In the genomic region with DNA sequence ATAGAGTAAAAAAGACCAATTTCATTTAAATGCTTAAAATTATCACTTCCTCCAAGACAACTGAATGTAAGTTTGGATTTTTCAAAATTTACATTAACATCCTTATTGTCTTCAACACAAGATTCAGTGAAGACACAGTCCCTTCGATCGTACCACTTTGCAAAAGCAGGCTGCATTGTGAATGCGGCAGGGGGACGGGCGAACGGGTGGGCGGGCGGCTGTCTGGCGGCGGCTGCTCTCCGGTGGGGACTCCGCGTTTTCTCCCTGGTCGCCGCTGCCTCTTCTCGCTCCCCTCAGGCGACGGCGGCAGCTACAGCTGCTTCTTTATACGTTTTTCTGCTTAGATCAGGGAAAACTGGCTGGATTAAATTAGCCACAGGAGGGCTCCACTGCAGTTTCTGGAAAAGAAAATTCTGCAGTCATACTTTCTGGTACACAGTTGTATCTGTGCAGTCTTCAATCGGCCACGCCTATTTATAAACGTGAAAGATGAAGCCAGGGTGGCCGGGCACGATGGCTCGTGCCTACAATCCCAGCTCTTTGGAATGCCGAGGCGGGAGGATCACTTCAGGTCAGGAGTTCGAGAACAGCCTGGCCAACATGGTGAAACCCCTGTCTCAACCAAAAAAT, we compare ENCODE assay signal across 8 cellular contexts. TPM values are rescaled to one million over a fixed set of nuclear protein-coding genes. Genes with fewer than 3 reads are reported as not detected.
DNase-seq lines count a peak whose midpoint lies in the region; ATAC-seq, FAIRE-seq and TF ChIP-seq lines count a peak whose summit lies in the region.

No MANE protein-coding gene starts in this region.

- H3K27me3 ChIP-seq in DND-41 (ENCODE audit: insufficient read depth, low read length, poor library complexity) (no peaks in the 10 kb centered on the region), SJSA1 (replicated peaks) (peaks cover 27% of the 10 kb centered on the region), bronchial epithelial cell (ENCODE audit: control insufficient read depth, insufficient read depth, low read length) (no peaks in the 10 kb centered on the region)

- no peaks in the 10 kb centered on the region for H3K79me2 ChIP-seq in DND-41 (ENCODE audit: insufficient read depth, low read length)

- H3K4me3 ChIP-seq in DND-41 (ENCODE audit: low read depth in 1 of 2, low read length in 2 of 2) (no peak overlapping the region), SJSA1 (no peak overlapping the region), bronchial epithelial cell (ENCODE audit: low read depth, low read length) (peak overlapping the region; percentile 21)

- no peak for FAIRE-seq in bronchial epithelial cell (lab: Jason Lieb, UNC)

- DNase-seq in DND-41 (peak; percentile 5), LHCN-M2 (ENCODE audit: low read depth) (peak; percentile 83), SJSA1 (ENCODE audit: low read depth in 1 of 2, low spot score in 2 of 2) (peak; percentile 50), bronchial epithelial cell (ENCODE audit: low read depth) (peak; percentile 44), islet precursor cell (peak; percentile 93)
- peak; percentile 4 to 7 (median 5) for DNase-seq in stimulated activated CD4-positive, alpha-beta T cell treated with anti-CD3 and anti-CD28 coated beads, Interleukin-12 subunit alpha, Interleukin-12 subunit beta, amount 100 ng/mL, for 48 hours (ENCODE audit: low read depth in 2 of 3, low spot score in 1 of 3)

- H3K9me3 ChIP-seq in DND-41 (ENCODE audit: insufficient read depth, low read length, severe bottlenecking), result no peaks in the 10 kb centered on the region
- H3K9me3 ChIP-seq in SJSA1 (replicated peaks), result no peaks in the 10 kb centered on the region

- no peak overlapping the region for H3K9ac ChIP-seq in DND-41 (ENCODE audit: low read depth, low read length)

- no peaks in the 10 kb centered on the region for H4K20me1 ChIP-seq in DND-41 (ENCODE audit: insufficient read depth, low read length)

- no peak overlapping the region for H3K27ac ChIP-seq in DND-41 (ENCODE audit: low read length)
- no peak overlapping the region for H3K27ac ChIP-seq in SJSA1

- H3K4me1 ChIP-seq in DND-41 (ENCODE audit: insufficient read depth, low read length), result no peaks in the 10 kb centered on the region
- H3K4me1 ChIP-seq in SJSA1 (replicated peaks), result peaks cover 8% of the 10 kb centered on the region

- TF ChIP-seq CTCF in DND-41 (IDR thresholded peaks at IDR 0.05; ENCODE audit: borderline replicate concordance, extremely low read depth, low read length, poor library complexity, severe bottlenecking) (peak; percentile 25), bronchial epithelial cell (IDR thresholded peaks at IDR 0.05; ENCODE audit: insufficient read depth, low read length, severe bottlenecking) (peak; percentile 35)

- ATAC-seq in DND-41 (ENCODE audit: insufficient read depth, low read depth) (0 out of 3 replicates have a peak, but pooled peaks have one; percentile 22), HG02610 (IDR thresholded peaks at IDR 0.05; ENCODE audit: unreplicated experiment) (no peak), GM21526 (IDR thresholded peaks at IDR 0.05; ENCODE audit: low FRiP score, unreplicated experiment) (no peak)

- H3K36me3 ChIP-seq in DND-41 (ENCODE audit: insufficient read depth, low read length) (no peaks in the 10 kb centered on the region), SJSA1 (no peaks in the 10 kb centered on the region), bronchial epithelial cell (ENCODE audit: control insufficient read depth, insufficient read depth, low read length) (no peaks in the 10 kb centered on the region)

- H2AFZ ChIP-seq in DND-41 (ENCODE audit: low read depth, low read length), result no peak overlapping the region

- H3K4me2 ChIP-seq in DND-41 (ENCODE audit: insufficient read depth, low read length), result no peak overlapping the region

RNA-seq across cellular contexts. Expression of gene HPF1, which starts 33.9 kb away (rescaled TPM):
- total RNA-seq in LHCN-M2 (2014; rRNA removed) (55.7 and 58.7 TPM in 2 replicates), bronchial epithelial cell (9.9 and 14.2 TPM in 2 replicates)
- 18.1 TPM for polyA plus RNA-seq in LHCN-M2 (2012)
- 43.4 and 73.1 TPM in 2 replicates for total RNA-seq in SJSA1 (2014; rRNA removed; shearing (Covaris generic))

Comparison
In these comparisons a context has a peak if more than half of its experiments do, and no peak if none do; other contexts are left out.
1. DNase-seq: peak in every context shown above with its lines; median percentile 93 in islet precursor cell; 83 in LHCN-M2; 50 in SJSA1; 44 in bronchial epithelial cell; 5 in DND-41; 5 in stimulated activated CD4-positive, alpha-beta T cell treated with anti-CD3 and anti-CD28 coated beads, Interleukin-12 subunit alpha, Interleukin-12 subunit beta, amount 100 ng/mL, for 48 hours.